ENCODE assay signal across 29 cellular contexts in genomic region chr2:212791579-212791978, GRCh38.
"Had no signal": no experiment of that assay in that cellular context is flagged by ENCODE, and none has a peak within 500 bp of the region (broad histone marks: within the 10 kb centered on the region; RNA-seq: fewer than 3 reads in every experiment).

No MANE protein-coding gene starts in this region.

- DNase-seq: activated CD4-positive, alpha-beta memory T cell treated with anti-CD3 and anti-CD28 coated beads, Interleukin-2, amount 10 ng/mL, durations not matched to agents 7 days and 5 days; activated CD4-positive, alpha-beta T cell treated with anti-CD3 and anti-CD28 coated beads for 1 hour; activated CD4-positive, alpha-beta T cell treated with anti-CD3 and anti-CD28 coated beads for 4 hours; activated CD4-positive, alpha-beta T cell treated with anti-CD3 and anti-CD28 coated beads, Interleukin-2, amount 10 ng/mL, durations not matched to agents 7 days and 5 days; activated CD4-positive, alpha-beta T cell treated with anti-CD3 and anti-CD28 coated beads, Interleukin-2, amount 50 U/mL, for 4 hours; activated CD8-positive, alpha-beta memory T cell treated with anti-CD3 and anti-CD28 coated beads, Interleukin-2, amount 50 U/mL, for 48 hours; activated gamma-delta T cell; activated naive CD4-positive, alpha-beta T cell; activated naive CD4-positive, alpha-beta T cell treated with anti-CD3 and anti-CD28 coated beads, Interleukin-2, amount 10 ng/mL, durations not matched to agents 7 days and 5 days; activated naive CD8-positive, alpha-beta T cell treated with anti-CD3 and anti-CD28 coated beads, Interleukin-2, amount 10 ng/mL, durations not matched to agents 7 days and 5 days; activated T-cell treated with anti-CD3 and anti-CD28 coated beads for 4 hours; activated T-cell treated with anti-CD3 and anti-CD28 coated beads, Interleukin-2, amount 50 U/mL, for 24 hours; activated T-cell treated with anti-CD3 and anti-CD28 coated beads, Interleukin-2, amount 50 U/mL, for 72 hours; amniotic stem cell; anterior cingulate cortex; brain microvascular endothelial cell; caudate nucleus; cerebellar nuclear complex; dorsolateral prefrontal cortex; effector memory CD4-positive, alpha-beta T cell; endodermal cell; foreskin fibroblast; head of caudate nucleus; T-helper 2 cell had no signal

- H3K4me3 ChIP-seq: coronary artery, dorsolateral prefrontal cortex had no signal

- FAIRE-seq: astrocyte, frontal cortex, TTC549 had no signal

- H3K27me3 ChIP-seq: brain microvascular endothelial cell, dorsolateral prefrontal cortex had no signal

- H3K36me3 ChIP-seq: brain microvascular endothelial cell had no signal

- H3K27ac ChIP-seq: brain microvascular endothelial cell, coronary artery, dorsolateral prefrontal cortex, VCaP had no signal
